In the genomic region with DNA sequence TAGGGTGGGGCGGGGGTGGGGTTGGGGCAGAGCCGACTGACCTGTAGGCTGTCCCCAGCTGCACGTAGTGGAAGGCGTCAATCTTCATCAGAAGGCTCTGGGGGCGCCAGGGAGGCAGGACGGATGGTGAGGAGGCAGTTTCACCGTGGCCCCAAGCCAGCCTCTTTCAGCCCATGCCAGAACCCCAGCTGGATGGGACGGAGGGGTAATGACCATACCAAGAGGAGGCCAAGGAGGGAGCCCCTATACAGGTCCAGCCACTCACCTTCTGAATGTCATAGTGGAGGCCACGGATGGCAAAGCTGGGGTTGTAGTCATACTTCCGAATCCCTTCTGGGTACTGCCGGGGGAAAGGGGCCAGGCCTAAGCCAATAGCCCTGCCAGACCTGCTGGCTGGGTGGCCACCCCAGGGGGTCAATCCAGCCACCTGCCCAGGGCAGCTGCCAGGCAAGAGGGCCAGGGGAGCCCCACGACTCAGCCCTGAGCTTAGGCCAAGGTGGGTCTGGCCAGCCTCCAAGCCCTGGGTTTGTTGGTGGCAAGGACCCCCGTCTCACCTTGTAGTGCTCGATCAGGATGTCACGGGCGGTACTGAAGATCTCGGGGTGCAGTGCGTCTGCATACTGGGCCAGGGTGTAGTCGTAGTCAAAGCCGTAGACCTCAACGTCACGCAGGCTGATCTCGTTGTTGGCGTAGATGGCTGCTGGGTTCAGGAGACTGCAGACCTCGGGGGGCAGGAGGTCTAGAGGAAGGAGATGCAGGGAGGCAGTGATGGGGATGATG, we compare ENCODE assay signal across 1 cellular context.
TF ChIP-seq lines count a peak whose summit lies in the region.

No MANE protein-coding gene starts in this region.

TF ChIP-seq in HepG2, 621 proteins besides CTCF, POLR2A, EP300 and RAD21:
- TF ChIP-seq ZNF644 (CRISPR knock-in tag; IDR thresholded peaks at IDR 0.05; ENCODE audit: low read depth) (no peak), AGO2 (optimal IDR thresholded peaks at IDR 0.05; ENCODE audit: low read depth, low read length) (peak; percentile 66)
TF ChIP-seq in HepG2: peak in this region for 1.
